ENCODE assay signal across 8 cellular contexts in genomic region chr2:232551289-232551688, GRCh38. TPM values are rescaled to one million over a fixed set of nuclear protein-coding genes. Genes with fewer than 3 reads are reported as not detected.
DNase-seq lines count a peak whose midpoint lies in the region; ATAC-seq and TF ChIP-seq lines count a peak whose summit lies in the region.

No MANE protein-coding gene starts in this region.

- peaks cover 33% of the 10 kb centered on the region for H3K4me1 ChIP-seq in BLaER1

- peaks cover 78% of the 10 kb centered on the region for H3K4me1 Mint-ChIP-seq in dendritic cell treated with granulocyte-macrophage colony-stimulating factor and Interleukin-4, amounts not matched to agents 40 ng/mL and 50 ng/mL, for 4 days (ENCODE audit: low read depth)
- peaks cover 28% of the 10 kb centered on the region for H3K4me1 Mint-ChIP-seq in nephron progenitor cell

- no peak for TF ChIP-seq CTCF in nephron progenitor cell (IDR thresholded peaks at IDR 0.05)

- H3K36me3 ChIP-seq in BLaER1 (peaks cover 74% of the 10 kb centered on the region), MG63 (peaks cover 46% of the 10 kb centered on the region)

- H3K27me3 Mint-ChIP-seq in dendritic cell treated with granulocyte-macrophage colony-stimulating factor and Interleukin-4, amounts not matched to agents 40 ng/mL and 50 ng/mL, for 4 days, result no peaks in the 10 kb centered on the region
- H3K27me3 Mint-ChIP-seq in nephron progenitor cell (ENCODE audit: low read depth, poor library complexity), result no peaks in the 10 kb centered on the region

- peak overlapping the region; percentile 99 for H3K27ac Mint-ChIP-seq in dendritic cell treated with granulocyte-macrophage colony-stimulating factor and Interleukin-4, amounts not matched to agents 40 ng/mL and 50 ng/mL, for 4 days
- H3K27ac Mint-ChIP-seq in nephron progenitor cell, result peak overlapping the region; percentile 97

- peaks cover 8% of the 10 kb centered on the region for H3K9me3 Mint-ChIP-seq in dendritic cell treated with granulocyte-macrophage colony-stimulating factor and Interleukin-4, amounts not matched to agents 40 ng/mL and 50 ng/mL, for 4 days
- H3K9me3 Mint-ChIP-seq in nephron progenitor cell, result peaks cover 39% of the 10 kb centered on the region

- DNase-seq in MG63 (no peak), nephron progenitor cell (no peak), NCI-H1694 treated with DMSO at 0.1 percent for 48 hours (lab: John Stamatoyannopoulos, UW) (no peak)

- H3K27me3 ChIP-seq in BLaER1 (no peaks in the 10 kb centered on the region), MG63 (no peaks in the 10 kb centered on the region)

- peak overlapping the region; percentile 95 for H3K27ac ChIP-seq in BLaER1

- peak overlapping the region; percentile 99 for H3K9ac ChIP-seq in BLaER1

- peaks cover 64% of the 10 kb centered on the region for H4K20me1 ChIP-seq in BLaER1

- H3K4me2 ChIP-seq in BLaER1, result peak overlapping the region; percentile 93

- intact Hi-C loops in dendritic cell treated with granulocyte-macrophage colony-stimulating factor and Interleukin-4, amounts not matched to agents 40 ng/mL and 50 ng/mL, for 4 days (cut with micrococcal nuclease), result loop anchor here (2.0 kb wide), 1 partner anchor 770 kb away; the partner anchor contains the start of gene PDE6D

- H3K4me3 Mint-ChIP-seq in dendritic cell treated with granulocyte-macrophage colony-stimulating factor and Interleukin-4, amounts not matched to agents 40 ng/mL and 50 ng/mL, for 4 days, result peak overlapping the region; percentile 99
- peak overlapping the region; percentile 97 for H3K4me3 Mint-ChIP-seq in nephron progenitor cell

- H3K4me3 ChIP-seq in BLaER1 (peak overlapping the region; percentile 89), MG63 (peak overlapping the region; percentile 100)

- H3K36me3 Mint-ChIP-seq in dendritic cell treated with granulocyte-macrophage colony-stimulating factor and Interleukin-4, amounts not matched to agents 40 ng/mL and 50 ng/mL, for 4 days (ENCODE audit: low read depth), result peaks cover 86% of the 10 kb centered on the region
- peaks cover 73% of the 10 kb centered on the region for H3K36me3 Mint-ChIP-seq in nephron progenitor cell (ENCODE audit: low read depth)

- H3K9me3 ChIP-seq in BLaER1, result peaks cover 22% of the 10 kb centered on the region
- peaks cover 5% of the 10 kb centered on the region for H3K9me3 ChIP-seq in MG63

- ATAC-seq in GM21619 (IDR thresholded peaks at IDR 0.05; ENCODE audit: unreplicated experiment) (no peak), GM18907 (IDR thresholded peaks at IDR 0.05; ENCODE audit: unreplicated experiment) (no peak), HG03521 (IDR thresholded peaks at IDR 0.05; ENCODE audit: unreplicated experiment) (no peak)

RNA-seq across cellular contexts. Expression of gene EIF4E2, which starts 0.8 kb away (rescaled TPM):
- total RNA-seq in MG63 (2014; rRNA removed; shearing (Covaris generic); ENCODE audit: low replicate concordance), result 96.4 and 110 TPM in 2 replicates

RNA-seq across cellular contexts. Expression of gene TIGD1, which starts 0.9 kb away (rescaled TPM):
- total RNA-seq in MG63 (2014; rRNA removed; shearing (Covaris generic); ENCODE audit: low replicate concordance), result 6.7 and 10.0 TPM in 2 replicates

RNA-seq across cellular contexts. Expression of gene CHRNG, which starts 11.8 kb away (rescaled TPM):
- not detected in 2 replicates for total RNA-seq in MG63 (2014; rRNA removed; shearing (Covaris generic); ENCODE audit: low replicate concordance)

RNA-seq across cellular contexts. Expression of gene CHRND, which starts 25.3 kb away (rescaled TPM):
- not detected in 2 replicates for total RNA-seq in MG63 (2014; rRNA removed; shearing (Covaris generic); ENCODE audit: low replicate concordance)

RNA-seq across cellular contexts. Expression of gene PRSS56, which starts 31.1 kb away (rescaled TPM):
- not detected in 2 replicates for total RNA-seq in MG63 (2014; rRNA removed; shearing (Covaris generic); ENCODE audit: low replicate concordance)
